Comparison of ENCODE assay signal across 20 cellular contexts in the genomic region with DNA sequence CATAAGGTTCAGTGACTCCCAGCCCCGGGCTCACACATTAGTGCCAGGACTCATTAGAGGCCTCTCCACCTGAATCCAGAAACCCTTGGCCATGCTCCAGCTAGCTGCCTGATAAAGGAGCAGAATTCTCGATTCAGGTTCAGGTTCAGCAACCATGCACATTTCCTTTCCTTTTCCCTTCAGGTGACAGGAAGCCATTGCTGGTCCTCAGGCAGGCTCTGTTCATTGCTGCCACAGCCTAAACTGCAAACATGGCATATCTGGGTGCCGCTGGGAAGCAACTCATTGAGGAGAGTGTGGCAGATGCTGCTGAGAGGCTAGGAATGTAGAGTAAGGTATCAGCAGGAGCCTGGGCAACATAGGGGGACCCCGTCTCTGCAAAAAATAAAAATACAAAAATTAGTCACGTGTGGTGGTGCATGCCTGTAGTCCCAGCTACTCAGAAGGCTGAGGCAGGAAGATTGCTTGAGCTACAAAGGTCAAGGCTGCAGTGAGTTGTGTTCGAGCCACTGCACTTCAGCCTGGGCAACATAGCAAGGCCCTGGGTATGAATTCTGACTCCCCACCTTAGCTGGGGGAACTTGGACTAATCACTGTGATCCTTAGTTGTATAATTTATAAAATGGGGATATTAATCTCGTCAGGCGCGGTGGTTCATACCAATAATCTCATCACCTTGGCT. TPM values are rescaled to one million over a fixed set of nuclear protein-coding genes. Genes with fewer than 3 reads are reported as not detected.
DNase-seq lines count a peak whose midpoint lies in the region; ATAC-seq and TF ChIP-seq lines count a peak whose summit lies in the region.
"Had no signal": no experiment of that assay in that cellular context is flagged by ENCODE, and none has a peak within 500 bp of the region (broad histone marks: within the 10 kb centered on the region; RNA-seq: fewer than 3 reads in every experiment).

No MANE protein-coding gene starts in this region.

- DNase-seq in NCI-H2196 (lab: John Stamatoyannopoulos, UW; ENCODE audit: unreplicated experiment), result peak; percentile 8
- DNase-seq in NCI-H2196 treated with DMSO at 0.1 percent for 48 hours (lab: John Stamatoyannopoulos, UW; ENCODE audit: unreplicated experiment), result no peak
- DNase-seq in NCI-H2029 (lab: John Stamatoyannopoulos, UW), result peak; percentile 42
- peak; percentile 57 for DNase-seq in stomach
- no peak for DNase-seq in activated CD4-positive, alpha-beta T cell treated with anti-CD3 and anti-CD28 coated beads for 1 hour
- DNase-seq in effector memory CD4-positive, alpha-beta T cell, result no peak
- DNase-seq in activated T-helper 2 cell treated with anti-CD3 and anti-CD28 coated beads, Interferon-gamma antibody, Interleukin-2, Interleukin-4, amounts not matched to agents 10 μg/mL and 5 μg/mL and 100 μg/mL, durations not matched to agents 14 hours and 24 hours and 36 hours (ENCODE audit: low spot score), result no peak
- DNase-seq: AML-193; CD4-positive, alpha-beta T cell; MV-4-11; NCI-H187 treated with DMSO at 0.1 percent for 48 hours; NCI-H226; NCI-H526 treated with DMSO at 0.1 percent for 48 hours; PC-9; T-cell had no signal

- no peaks in the 10 kb centered on the region for H3K9me3 Mint-ChIP-seq in activated T-helper 2 cell treated with anti-CD3 and anti-CD28 coated beads, Interferon-gamma antibody, Interleukin-2, Interleukin-4, amounts not matched to agents 10 μg/mL and 5 μg/mL and 100 μg/mL, durations not matched to agents 14 hours and 24 hours and 36 hours
- H3K9me3 Mint-ChIP-seq: CD4-positive, alpha-beta T cell; IgD-negative memory B cell; T-cell had no signal

- no peak overlapping the region for H3K4me3 ChIP-seq in stomach
- no peak overlapping the region for H3K4me3 ChIP-seq in effector memory CD4-positive, alpha-beta T cell (ENCODE audit: insufficient read depth, low read depth, low read length, poor library complexity, severe bottlenecking)
- H3K4me3 ChIP-seq: HAP-1, PC-9, SK-N-MC had no signal

- WGBS in stomach, 5 donors, result 72 to 81% (median 78%) methylated on average over 9 of the region's 9 CpGs

- peaks cover 19% of the 10 kb centered on the region for H3K27me3 Mint-ChIP-seq in activated T-helper 2 cell treated with anti-CD3 and anti-CD28 coated beads, Interferon-gamma antibody, Interleukin-2, Interleukin-4, amounts not matched to agents 10 μg/mL and 5 μg/mL and 100 μg/mL, durations not matched to agents 14 hours and 24 hours and 36 hours (ENCODE audit: low read depth)

- no peaks in the 10 kb centered on the region for H3K9me3 ChIP-seq in stomach
- H3K9me3 ChIP-seq in effector memory CD4-positive, alpha-beta T cell (ENCODE audit: control insufficient read depth, low read length), result no peaks in the 10 kb centered on the region
- H3K9me3 ChIP-seq: HAP-1 had no signal

- no peak overlapping the region for H3K27ac ChIP-seq in stomach
- H3K27ac ChIP-seq in effector memory CD4-positive, alpha-beta T cell (ENCODE audit: insufficient read depth, low read length, poor library complexity, severe bottlenecking), result no peak overlapping the region
- H3K27ac ChIP-seq: PC-9, SK-N-MC had no signal

- intact Hi-C loops in stomach (cut with DNase I; ENCODE audit: low total_unique reads), result no loop called here
- intact Hi-C loops in activated T-helper 2 cell treated with anti-CD3 and anti-CD28 coated beads, Interferon-gamma antibody, Interleukin-2, Interleukin-4, amounts not matched to agents 10 μg/mL and 5 μg/mL and 100 μg/mL, durations not matched to agents 14 hours and 24 hours and 36 hours (cut with micrococcal nuclease), result no loop called here

- peaks cover 0 to 14% (median 6%) of the 10 kb centered on the region in 4 donors for H3K4me1 ChIP-seq in stomach
- H3K4me1 ChIP-seq in effector memory CD4-positive, alpha-beta T cell (ENCODE audit: control insufficient read depth, insufficient read depth, low read length, poor library complexity, severe bottlenecking), result no peaks in the 10 kb centered on the region

- TF ChIP-seq POLR2A in stomach (IDR thresholded peaks at IDR 0.05), result no peak

- no peak overlapping the region for H3K27ac Mint-ChIP-seq in activated T-helper 2 cell treated with anti-CD3 and anti-CD28 coated beads, Interferon-gamma antibody, Interleukin-2, Interleukin-4, amounts not matched to agents 10 μg/mL and 5 μg/mL and 100 μg/mL, durations not matched to agents 14 hours and 24 hours and 36 hours
- H3K27ac Mint-ChIP-seq: CD4-positive, alpha-beta T cell; IgD-negative memory B cell; T-cell had no signal

- H3K36me3 ChIP-seq in stomach, result no peaks in the 10 kb centered on the region
- no peaks in the 10 kb centered on the region for H3K36me3 ChIP-seq in effector memory CD4-positive, alpha-beta T cell (ENCODE audit: control insufficient read depth, insufficient read depth, low read length)
- H3K36me3 ChIP-seq: HAP-1 had no signal

- H3K4me1 Mint-ChIP-seq in activated T-helper 2 cell treated with anti-CD3 and anti-CD28 coated beads, Interferon-gamma antibody, Interleukin-2, Interleukin-4, amounts not matched to agents 10 μg/mL and 5 μg/mL and 100 μg/mL, durations not matched to agents 14 hours and 24 hours and 36 hours (ENCODE audit: low read depth), result no peaks in the 10 kb centered on the region
- H3K4me1 Mint-ChIP-seq: T-cell had no signal

- H3K27me3 ChIP-seq in stomach, result no peaks in the 10 kb centered on the region
- H3K27me3 ChIP-seq in effector memory CD4-positive, alpha-beta T cell (replicated peaks; ENCODE audit: control insufficient read depth, insufficient read depth, low read length, poor library complexity, severe bottlenecking), result peaks cover 4% of the 10 kb centered on the region

- H3K36me3 Mint-ChIP-seq in activated T-helper 2 cell treated with anti-CD3 and anti-CD28 coated beads, Interferon-gamma antibody, Interleukin-2, Interleukin-4, amounts not matched to agents 10 μg/mL and 5 μg/mL and 100 μg/mL, durations not matched to agents 14 hours and 24 hours and 36 hours (ENCODE audit: low read depth), result no peaks in the 10 kb centered on the region
- H3K36me3 Mint-ChIP-seq: IgD-negative memory B cell, T-cell had no signal

- peak; percentile 24 for ATAC-seq in esophagus mucosa
- ATAC-seq: Right ventricle myocardium inferior, T-cell had no signal

- no peak for TF ChIP-seq EP300 in stomach (IDR thresholded peaks at IDR 0.05)

- no peak overlapping the region for H3K4me3 Mint-ChIP-seq in activated T-helper 2 cell treated with anti-CD3 and anti-CD28 coated beads, Interferon-gamma antibody, Interleukin-2, Interleukin-4, amounts not matched to agents 10 μg/mL and 5 μg/mL and 100 μg/mL, durations not matched to agents 14 hours and 24 hours and 36 hours (ENCODE audit: low read depth)
- H3K4me3 Mint-ChIP-seq: CD4-positive, alpha-beta T cell; IgD-negative memory B cell; T-cell had no signal

- TF ChIP-seq CTCF in stomach (IDR thresholded peaks at IDR 0.05), result no peak

RNA-seq across cellular contexts. Expression of gene ARL4D, which starts 28.7 kb away (rescaled TPM):
- total RNA-seq in esophagus mucosa (123 TPM), stomach (10 to 100 TPM in 2 of 5 donors, 1 to 10 TPM in 2, not detected in 1; 2.3 to 12.1 (median 10.5) TPM)
- polyA plus RNA-seq in stomach, result 10 to 100 TPM in 1 of 3 donors, 1 to 10 TPM in 2; 4.9 to 60.7 (median 6.9) TPM
- 4.0 and 4.9 TPM in 2 replicates for total RNA-seq in activated T-helper 2 cell treated with anti-CD3 and anti-CD28 coated beads, Interferon-gamma antibody, Interleukin-2, Interleukin-4, amounts not matched to agents 10 μg/mL and 5 μg/mL and 100 μg/mL, durations not matched to agents 14 hours and 24 hours and 36 hours

RNA-seq across cellular contexts. Expression of gene DHX8, which starts 56.3 kb away (rescaled TPM):
- total RNA-seq in esophagus mucosa (39.0 TPM), stomach (100 to 1,000 TPM in 1 of 5 donors, 10 to 100 TPM in 3, 1 to 10 TPM in 1; 9.8 to 137 (median 28.6) TPM)
- 10 to 100 TPM in 2 of 3 donors, 1 to 10 TPM in 1; 9.2 to 36.0 (median 13.8) TPM for polyA plus RNA-seq in stomach
- 53.2 and 56.8 TPM in 2 replicates for total RNA-seq in activated T-helper 2 cell treated with anti-CD3 and anti-CD28 coated beads, Interferon-gamma antibody, Interleukin-2, Interleukin-4, amounts not matched to agents 10 μg/mL and 5 μg/mL and 100 μg/mL, durations not matched to agents 14 hours and 24 hours and 36 hours

Comparison
In these comparisons a context has a peak if more than half of its experiments do, and no peak if none do; other contexts are left out.
1. DNase-seq: peak in NCI-H2196 (single experiment), NCI-H2029 (single experiment) and stomach (single experiment); none in NCI-H2196 treated with DMSO at 0.1 percent for 48 hours (single experiment), activated CD4-positive, alpha-beta T cell treated with anti-CD3 and anti-CD28 coated beads for 1 hour (single experiment), effector memory CD4-positive, alpha-beta T cell (0 of 3) and activated T-helper 2 cell treated with anti-CD3 and anti-CD28 coated beads, Interferon-gamma antibody, Interleukin-2, Interleukin-4, amounts not matched to agents 10 μg/mL and 5 μg/mL and 100 μg/mL, durations not matched to agents 14 hours and 24 hours and 36 hours (single experiment).